Comparison of ENCODE assay signal across 17 cellular contexts in genomic region chr5:57735754-57736153, GRCh38.
DNase-seq lines count a peak whose midpoint lies in the region; ATAC-seq and TF ChIP-seq lines count a peak whose summit lies in the region.
"Had no signal": no experiment of that assay in that cellular context is flagged by ENCODE, and none has a peak within 500 bp of the region (broad histone marks: within the 10 kb centered on the region; RNA-seq: fewer than 3 reads in every experiment).

No MANE protein-coding gene starts in this region.

- DNase-seq in A172 (ENCODE audit: low spot score) (peak; percentile 95), HT-29 (ENCODE audit: low spot score) (peak; percentile 25), brain microvascular endothelial cell (peak; percentile 86), kidney epithelial cell (ENCODE audit: low read depth) (peak; percentile 86)
- no peak for DNase-seq in activated effector memory CD4-positive, alpha-beta T cell treated with anti-CD3 and anti-CD28 coated beads, Interleukin-2, amount 50 U/mL, for 16 hours
- DNase-seq: 8988T; activated CD4-positive, alpha-beta T cell treated with anti-CD3 and anti-CD28 coated beads for 36 hours; activated naive CD4-positive, alpha-beta T cell treated with anti-CD3 and anti-CD28 coated beads, Interleukin-2, amount 10 ng/mL, durations not matched to agents 7 days and 5 days; GF-D8; NCI-H187 treated with DMSO at 0.1 percent for 48 hours; SHP77 treated with DMSO at 0.1 percent for 48 hours; sigmoid colon; stimulated activated CD8-positive, alpha-beta memory T cell treated with anti-CD3 and anti-CD28 coated beads, Interleukin-4, amount 100 ng/mL, for 48 hours had no signal

- H3K27me3 ChIP-seq in brain microvascular endothelial cell (replicated peaks): no peaks in the 10 kb centered on the region
- H3K27me3 ChIP-seq in kidney epithelial cell (ENCODE audit: control insufficient read depth, insufficient read depth, low read length): no peaks in the 10 kb centered on the region
- H3K27me3 ChIP-seq: sigmoid colon had no signal

- no peaks in the 10 kb centered on the region for H3K36me3 ChIP-seq in brain microvascular endothelial cell (replicated peaks)
- H3K36me3 ChIP-seq in kidney epithelial cell (ENCODE audit: control insufficient read depth, insufficient read depth, low read length): no peaks in the 10 kb centered on the region
- H3K36me3 ChIP-seq: sigmoid colon had no signal

- TF ChIP-seq CTCF in brain microvascular endothelial cell (IDR thresholded peaks at IDR 0.05; ENCODE audit: low read depth, low read length, missing control alignments) (no peak), kidney epithelial cell (IDR thresholded peaks at IDR 0.05; ENCODE audit: insufficient read depth, low read length, poor library complexity, severe bottlenecking) (no peak)

- H3K27ac ChIP-seq in brain microvascular endothelial cell: peak overlapping the region; percentile 86

- in situ Hi-C loops in brain microvascular endothelial cell (cut with HindIII; ENCODE audit: low pct_ligation_motif_present, low sequenced_read_pairs): no loop called here

- H3K4me3 ChIP-seq in brain microvascular endothelial cell (ENCODE audit: low read depth, low read length) (no peak overlapping the region), kidney epithelial cell (ENCODE audit: low read depth, low read length) (no peak overlapping the region)
- H3K4me3 ChIP-seq: sigmoid colon had no signal

- ATAC-seq in GM18873 (IDR thresholded peaks at IDR 0.05; ENCODE audit: low FRiP score, unreplicated experiment) (no peak), HG03565 (IDR thresholded peaks at IDR 0.05; ENCODE audit: unreplicated experiment) (no peak), HG03196 (IDR thresholded peaks at IDR 0.05; ENCODE audit: unreplicated experiment) (no peak)
- ATAC-seq: activated CD4-positive, alpha-beta T cell treated with anti-CD3 and anti-CD28 coated beads for 36 hours; esophagus mucosa had no signal
